8 cellular contexts compared by ENCODE assay signal in genomic region chr4:68271851-68272756, GRCh38. TPM values are rescaled to one million over a fixed set of nuclear protein-coding genes. Genes with fewer than 3 reads are reported as not detected.
DNase-seq lines count a peak whose midpoint lies in the region; ATAC-seq and TF ChIP-seq lines count a peak whose summit lies in the region.

No MANE protein-coding gene starts in this region.

- H3K9me3 Mint-ChIP-seq in activated naive CD8-positive, alpha-beta T cell treated with anti-CD3 and anti-CD28 coated beads, Interleukin-2, amount 10 ng/mL, durations not matched to agents 7 days and 5 days: no peaks in the 10 kb centered on the region

- H3K27me3 ChIP-seq in MM.1S (replicated peaks; ENCODE audit: insufficient read depth, low read length) (no peaks in the 10 kb centered on the region), sigmoid colon (no peaks in the 10 kb centered on the region)

- H2AFZ ChIP-seq in MM.1S (ENCODE audit: low read length): peak overlapping the region; percentile 54; the same call in 1 of the 2 replicates

- no peak overlapping the region for H3K27ac Mint-ChIP-seq in activated naive CD8-positive, alpha-beta T cell treated with anti-CD3 and anti-CD28 coated beads, Interleukin-2, amount 10 ng/mL, durations not matched to agents 7 days and 5 days

- peak; percentile 68 for ATAC-seq in HG02588 (IDR thresholded peaks at IDR 0.05; ENCODE audit: unreplicated experiment)
- ATAC-seq in activated naive CD8-positive, alpha-beta T cell treated with anti-CD3 and anti-CD28 coated beads, Interleukin-2, amount 10 ng/mL, durations not matched to agents 7 days and 5 days (ENCODE audit: low read depth): no peak
- ATAC-seq in left ventricle myocardium superior: peak; percentile 44

- H3K4me1 Mint-ChIP-seq in activated naive CD8-positive, alpha-beta T cell treated with anti-CD3 and anti-CD28 coated beads, Interleukin-2, amount 10 ng/mL, durations not matched to agents 7 days and 5 days: peaks cover 2% of the 10 kb centered on the region

- WGBS in sigmoid colon, 2 donors: 35 to 66% methylated on average over 13 of the region's 13 CpGs

- H3K79me2 ChIP-seq in MM.1S (ENCODE audit: low read length): no peaks in the 10 kb centered on the region

- peaks cover 4% of the 10 kb centered on the region for H3K27me3 Mint-ChIP-seq in activated naive CD8-positive, alpha-beta T cell treated with anti-CD3 and anti-CD28 coated beads, Interleukin-2, amount 10 ng/mL, durations not matched to agents 7 days and 5 days

- H3K4me2 ChIP-seq in MM.1S (ENCODE audit: low read depth, low read length): peak overlapping the region; percentile 36; the same call in 1 of the 2 replicates

- no peaks in the 10 kb centered on the region for H3K36me3 Mint-ChIP-seq in activated naive CD8-positive, alpha-beta T cell treated with anti-CD3 and anti-CD28 coated beads, Interleukin-2, amount 10 ng/mL, durations not matched to agents 7 days and 5 days

- H3K27ac ChIP-seq in MM.1S (ENCODE audit: low read length): no peak overlapping the region
- H3K27ac ChIP-seq in sigmoid colon: no peak overlapping the region

- H3F3A ChIP-seq in MM.1S (ENCODE audit: insufficient read depth, low read length): no peaks in the 10 kb centered on the region

- H3K4me3 Mint-ChIP-seq in activated naive CD8-positive, alpha-beta T cell treated with anti-CD3 and anti-CD28 coated beads, Interleukin-2, amount 10 ng/mL, durations not matched to agents 7 days and 5 days: peak overlapping the region; percentile 30

- H3K4me1 ChIP-seq in MM.1S (ENCODE audit: low read length) (peaks cover 3% of the 10 kb centered on the region; the same call in 1 of the 2 replicates), sigmoid colon (no peaks in the 10 kb centered on the region)

- H3K9me2 ChIP-seq in MM.1S (replicated peaks; ENCODE audit: insufficient read depth, low read length): no peaks in the 10 kb centered on the region

- POLR2A ChIA-PET in activated naive CD8-positive, alpha-beta T cell treated with anti-CD3 and anti-CD28 coated beads, Interleukin-2, amount 10 ng/mL, durations not matched to agents 7 days and 5 days (lab: Charles Lee): interaction anchor here (1.1 kb wide), 1 partner anchor 104 kb away, joined by 3 read pairs; no protein-coding TSS in a partner anchor

- no peaks in the 10 kb centered on the region for H4K20me1 ChIP-seq in MM.1S (ENCODE audit: insufficient read depth, low read length)

- peak; percentile 47 for DNase-seq in CD1c-positive myeloid dendritic cell (ENCODE audit: extremely low spot score)
- peak; percentile 55 for DNase-seq in MM.1S
- peak; percentile 28 for DNase-seq in activated naive CD8-positive, alpha-beta T cell treated with anti-CD3 and anti-CD28 coated beads, Interleukin-2, amount 10 ng/mL, durations not matched to agents 7 days and 5 days
- no peak for DNase-seq in left ventricle myocardium superior
- DNase-seq in sigmoid colon: no peak
- no peak for DNase-seq in stimulated activated naive CD4-positive, alpha-beta T cell treated with Interleukin-2 at 50 U/mL for 16 hours (lab: John Stamatoyannopoulos, UW)

- H3K36me3 ChIP-seq in MM.1S (replicated peaks; ENCODE audit: insufficient read depth, low read length) (no peaks in the 10 kb centered on the region), sigmoid colon (no peaks in the 10 kb centered on the region)

- no peak overlapping the region for H3K9ac ChIP-seq in MM.1S (ENCODE audit: low read length)

- TF ChIP-seq CTCF in GM12873 (IDR thresholded peaks at IDR 0.05; ENCODE audit: insufficient read depth, low read depth, low read length, missing control alignments) (peak; percentile 52), MM.1S (IDR thresholded peaks at IDR 0.05; ENCODE audit: low read length) (peak; percentile 67), sigmoid colon (IDR thresholded peaks at IDR 0.05) (peak in 3 of 4 experiments; percentile 71 to 77 (median 75))

- intact Hi-C loops in left ventricle myocardium superior (cut with micrococcal nuclease) (no loop called here), sigmoid colon (cut with DNase I) (loop anchor here (2.0 kb wide), 1 partner anchor 105 kb away; no protein-coding TSS in a partner anchor)

- TF ChIP-seq POLR2A in sigmoid colon (IDR thresholded peaks at IDR 0.05): no peak

- no peaks in the 10 kb centered on the region for H3K9me3 ChIP-seq in MM.1S (replicated peaks; ENCODE audit: insufficient read depth, low read length)
- H3K9me3 ChIP-seq in sigmoid colon: no peaks in the 10 kb centered on the region

- H3K4me3 ChIP-seq in MM.1S (ENCODE audit: low read length): peak overlapping the region; percentile 34
- peak overlapping the region in 2 of 4 donors; percentile 22 to 27 for H3K4me3 ChIP-seq in sigmoid colon

- TF ChIP-seq EP300 in sigmoid colon (IDR thresholded peaks at IDR 0.05): no peak

RNA-seq across cellular contexts. Expression of gene TMPRSS11B, which starts 26.6 kb away (rescaled TPM):
- total RNA-seq in activated naive CD8-positive, alpha-beta T cell treated with anti-CD3 and anti-CD28 coated beads, Interleukin-2, amount 10 ng/mL, durations not matched to agents 7 days and 5 days: not detected
- total RNA-seq in left ventricle myocardium superior: not detected
- not detected for total RNA-seq in sigmoid colon
- polyA plus RNA-seq in sigmoid colon: 1 to 10 TPM in 1 of 3 donors, under 1 TPM in 1, not detected in 1; 0.12 to 1.2 TPM

Comparison
In these comparisons a context has a peak if more than half of its experiments do, and no peak if none do; other contexts are left out.
1. DNase-seq: peak in CD1c-positive myeloid dendritic cell (single experiment), MM.1S (single experiment) and activated naive CD8-positive, alpha-beta T cell treated with anti-CD3 and anti-CD28 coated beads, Interleukin-2, amount 10 ng/mL, durations not matched to agents 7 days and 5 days (single experiment); none in left ventricle myocardium superior (single experiment), sigmoid colon (single experiment) and stimulated activated naive CD4-positive, alpha-beta T cell treated with Interleukin-2 at 50 U/mL for 16 hours (single experiment).
2. Peak in every context shown above with its lines, with median percentiles within 50 percentile points of each other: CTCF ChIP-seq.